10 cellular contexts compared by ENCODE assay signal in the genomic region with DNA sequence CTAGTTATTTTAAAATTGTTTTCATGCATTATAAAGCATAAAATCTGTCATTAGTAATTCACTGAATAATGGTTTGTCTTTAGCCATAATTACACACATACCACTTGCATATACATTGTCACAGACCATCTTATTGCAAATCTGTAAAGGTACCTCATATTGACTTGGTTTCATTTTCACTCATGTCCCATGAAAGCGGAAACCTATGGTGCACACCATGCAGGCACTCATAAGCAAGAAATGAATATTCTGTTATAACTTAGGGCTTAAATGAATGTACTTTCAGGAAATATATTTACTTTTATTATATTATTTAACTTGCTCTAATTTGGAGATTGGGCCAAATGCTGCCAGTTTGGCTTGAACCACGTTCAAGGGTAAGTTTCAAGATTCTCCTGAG.
A peak's percentile ranks its signal among the peaks of the same experiment; 100 is the strongest.
DNase-seq lines count a peak whose midpoint lies in the region; ATAC-seq lines count a peak whose summit lies in the region.
"Had no signal": no experiment of that assay in that cellular context is flagged by ENCODE, and none has a peak within 500 bp of the region (broad histone marks: within the 10 kb centered on the region; RNA-seq: fewer than 3 reads in every experiment).

No MANE protein-coding gene starts in this region.

- peak; percentile 49 for DNase-seq in central memory CD4-positive, alpha-beta T cell
- DNase-seq in SIG-M5 treated with dmso at 0.1 percent for 504 hours (lab: John Stamatoyannopoulos, UW; ENCODE audit: unreplicated experiment) (no peak), amygdala (lab: John Stamatoyannopoulos, UW) (no peak), NCI-H510A (lab: John Stamatoyannopoulos, UW) (no peak), NCI-H82 treated with DMSO at 0.1 percent for 48 hours (lab: John Stamatoyannopoulos, UW; ENCODE audit: unreplicated experiment) (no peak)
- DNase-seq: activated CD8-positive, alpha-beta memory T cell treated with anti-CD3 and anti-CD28 coated beads, Interleukin-2, amount 50 U/mL, for 48 hours; NCI-H2107 had no signal

- ATAC-seq in GM18519 (IDR thresholded peaks at IDR 0.05; ENCODE audit: low FRiP score, unreplicated experiment) (peak; percentile 99), GM21423 (IDR thresholded peaks at IDR 0.05; ENCODE audit: unreplicated experiment) (peak; percentile 99), HG03354 (IDR thresholded peaks at IDR 0.05; ENCODE audit: poor library complexity, severe bottlenecking, unreplicated experiment) (peak; percentile 99)
